In genomic region chr7:100874577-100875355, GRCh38 we compare ENCODE assay signal across 8 cellular contexts. TPM values are rescaled to one million over a fixed set of nuclear protein-coding genes. Genes with fewer than 3 reads are reported as not detected.
DNase-seq lines count a peak whose midpoint lies in the region; ATAC-seq lines count a peak whose summit lies in the region.

TSS of gene SRRT (plus strand) at chr7:100875103. CDS start at chr7:100875591, 488 bp downstream.

- DNase-seq in C1 segment of cervical spinal cord (lab: John Stamatoyannopoulos, UW) (peak; percentile 83 to 98 (median 96)), NCI-H748 (lab: John Stamatoyannopoulos, UW; ENCODE audit: unreplicated experiment) (peak; percentile 99), dedifferentiated amniotic fluid mesenchymal stem cell (ENCODE audit: extremely low spot score) (peak; percentile 99), left lobe of liver (ENCODE audit: low spot score) (peak; percentile 99)
- DNase-seq in activated CD4-positive, alpha-beta T cell treated with anti-CD3 and anti-CD28 coated beads, Interleukin-2, amount 50 U/mL, for 1 hour: peak; percentile 98
- peak; percentile 98 for DNase-seq in stimulated activated CD4-positive, alpha-beta T cell treated with anti-CD3 and anti-CD28 coated beads, Interleukin-2, amount 100 ng/mL, for 4 hours (ENCODE audit: low read depth)

- ATAC-seq in GM19328 (IDR thresholded peaks at IDR 0.05; ENCODE audit: unreplicated experiment) (peak; percentile 89), HG03520 (IDR thresholded peaks at IDR 0.05; ENCODE audit: unreplicated experiment) (peak; percentile 83), left lobe of liver (peak; percentile 95)

RNA-seq across cellular contexts. Expression of gene SRRT, which starts in this region (rescaled TPM):
- 53.9 TPM for total RNA-seq in left lobe of liver

Comparison
In these comparisons a context has a peak if more than half of its experiments do, and no peak if none do; other contexts are left out.
1. Peak in every context shown above with its lines: DNase-seq and ATAC-seq.